ENCODE assay signal across 8 cellular contexts in the genomic region with DNA sequence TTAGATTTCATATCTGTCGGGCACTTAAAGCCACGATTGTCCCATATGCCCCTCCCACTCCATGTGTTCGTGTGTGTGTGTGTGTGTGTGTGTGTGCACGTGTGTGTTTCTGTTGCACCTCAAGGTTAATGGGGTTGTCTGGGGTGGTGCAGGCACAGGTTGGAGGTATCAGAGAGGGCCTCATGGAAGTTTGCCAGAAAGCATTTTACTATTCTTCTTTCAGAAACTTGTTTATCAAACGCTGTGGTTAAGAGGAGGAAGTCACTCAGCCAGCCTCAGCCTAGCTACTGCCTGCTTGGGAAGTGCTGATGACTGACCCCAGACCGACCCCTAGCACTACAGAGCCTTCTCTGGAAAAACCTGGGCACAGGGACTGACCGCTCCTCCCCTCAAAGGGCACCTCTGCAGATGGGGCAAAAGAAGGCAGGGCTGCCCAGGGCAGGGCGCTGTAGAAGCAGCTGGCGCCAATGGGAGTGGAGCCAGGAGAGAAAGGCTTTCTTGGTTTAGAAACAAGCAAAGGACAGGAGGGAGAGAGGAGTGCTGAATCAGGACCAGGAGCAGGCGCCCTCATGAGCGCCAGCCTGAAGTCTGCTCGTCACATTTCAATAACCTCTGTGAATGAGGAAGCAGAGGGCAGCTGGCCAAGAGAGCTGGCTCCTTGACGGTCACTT. TPM values are rescaled to one million over a fixed set of nuclear protein-coding genes. Genes with fewer than 3 reads are reported as not detected.
A peak's percentile ranks its signal among the peaks of the same experiment; 100 is the strongest.
DNase-seq lines count a peak whose midpoint lies in the region; ATAC-seq and TF ChIP-seq lines count a peak whose summit lies in the region.

No MANE protein-coding gene starts in this region.

- H2AK5ac ChIP-seq in H9 (ENCODE audit: insufficient read length, low read length), result no peak overlapping the region
- no peak overlapping the region for H2AK5ac ChIP-seq in mesendoderm (ENCODE audit: low read length)

- H3K9me3 ChIP-seq in H9 (ENCODE audit: control insufficient read depth, low read depth, low read length), result no peaks in the 10 kb centered on the region
- no peaks in the 10 kb centered on the region for H3K9me3 ChIP-seq in upper lobe of left lung

- no peak overlapping the region; a peak in 1 of 5 replicates for H3K4me3 Mint-ChIP-seq in H9

- H3K56ac ChIP-seq in H9 (ENCODE audit: insufficient read length, low read depth, low read length) (no peak overlapping the region), mesendoderm (ENCODE audit: low read length) (no peak overlapping the region)

- no peaks in the 10 kb centered on the region for H4K20me1 ChIP-seq in H9 (ENCODE audit: control insufficient read depth, insufficient read depth, insufficient read length)

- no peak overlapping the region for H3T11ph ChIP-seq in H9 (ENCODE audit: low read length)

- H3K36me3 Mint-ChIP-seq in H9 (ENCODE audit: insufficient read depth in 1 of 3, low read depth in 3 of 3), result no peaks in the 10 kb centered on the region; a peak in 1 of 7 replicates

- H3K27ac Mint-ChIP-seq in H9, result no peak overlapping the region

- H4K8ac ChIP-seq in H9 (replicated peaks; ENCODE audit: insufficient read length, low read depth, low read length) (no peak overlapping the region), mesendoderm (ENCODE audit: low read depth, low read length) (no peak overlapping the region)

- no peak overlapping the region for H2BK15ac ChIP-seq in H9 (ENCODE audit: low read depth, low read length)
- no peak overlapping the region for H2BK15ac ChIP-seq in mesendoderm (replicated peaks; ENCODE audit: low read depth)

- TF ChIP-seq POLR2A in upper lobe of left lung (IDR thresholded peaks at IDR 0.05), result no peak

- H3K79me2 ChIP-seq in H9 (ENCODE audit: insufficient read depth, low read length), result no peaks in the 10 kb centered on the region
- no peaks in the 10 kb centered on the region for H3K79me2 ChIP-seq in mesendoderm (ENCODE audit: control insufficient read depth, insufficient read depth, low read length)

- H3K18ac ChIP-seq in H9 (ENCODE audit: insufficient read length, low read depth, low read length) (peak overlapping the region; percentile 1), mesendoderm (ENCODE audit: low read length) (no peak overlapping the region)

- H2BK5ac ChIP-seq in H9 (ENCODE audit: insufficient read length, low read length) (no peak overlapping the region), mesendoderm (ENCODE audit: low read length) (no peak overlapping the region)

- no peak overlapping the region for H4K5ac ChIP-seq in H9 (ENCODE audit: insufficient read length, low read depth, low read length)
- no peak overlapping the region for H4K5ac ChIP-seq in mesendoderm (ENCODE audit: low read length)

- TF ChIP-seq CTCF in H9 (conservative IDR thresholded peaks at IDR 0.05), result no peak
- TF ChIP-seq CTCF in epithelial cell of proximal tubule (conservative IDR thresholded peaks at IDR 0.05; ENCODE audit: low read depth, low read length), result no peak
- TF ChIP-seq CTCF in upper lobe of left lung (IDR thresholded peaks at IDR 0.05), result no peak

- H2BK20ac ChIP-seq in H9 (ENCODE audit: low read depth, low read length, poor library complexity, severe bottlenecking), result no peak overlapping the region

- peaks cover 12% of the 10 kb centered on the region for H3K23me2 ChIP-seq in H9 (ENCODE audit: insufficient read length, low read depth, low read length, poor library complexity, severe bottlenecking)

- H2BK120ac ChIP-seq in H9 (ENCODE audit: low read depth, low read length, poor library complexity, severe bottlenecking) (no peak overlapping the region), mesendoderm (ENCODE audit: low read depth, low read length) (no peak overlapping the region)

- peak; percentile 46 to 71 for ATAC-seq in upper lobe of left lung (ENCODE audit: low FRiP score in 2 of 2)
- no peak for ATAC-seq in GM18861 (IDR thresholded peaks at IDR 0.05; ENCODE audit: unreplicated experiment)
- no peak for ATAC-seq in HG03039 (IDR thresholded peaks at IDR 0.05; ENCODE audit: unreplicated experiment)

- no peak overlapping the region for H3K4me2 ChIP-seq in H9 (ENCODE audit: insufficient read depth, insufficient read length, low read length)
- H3K4me2 ChIP-seq in mesendoderm (ENCODE audit: low read length), result no peak overlapping the region

- H3K27me3 ChIP-seq in H9 (ENCODE audit: insufficient read depth, low read length) (peaks cover 3% of the 10 kb centered on the region; the same call in 1 of the 2 replicates), upper lobe of left lung (peaks cover 0 to 6% (median 3%) of the 10 kb centered on the region in 4 donors), mesendoderm (ENCODE audit: insufficient read depth, low read length, poor library complexity) (peaks cover 4% of the 10 kb centered on the region)

- H3K23ac ChIP-seq in H9 (ENCODE audit: insufficient read length, low read depth, low read length) (no peak overlapping the region), mesendoderm (ENCODE audit: low read length) (no peak overlapping the region)

- H4K91ac ChIP-seq in H9 (ENCODE audit: insufficient read length, low read depth, low read length), result no peak overlapping the region

- no peak overlapping the region for H3K4ac ChIP-seq in H9 (ENCODE audit: low read depth, low read length)
- no peak overlapping the region for H3K4ac ChIP-seq in mesendoderm (ENCODE audit: low read depth, low read length)

- H3K4me1 ChIP-seq in H9 (ENCODE audit: insufficient read depth, low read length) (no peaks in the 10 kb centered on the region; the same call in 1 of the 2 replicates), upper lobe of left lung (peaks cover 20 to 27% (median 22%) of the 10 kb centered on the region in 4 donors), mesendoderm (ENCODE audit: control insufficient read depth, low read depth, low read length) (no peaks in the 10 kb centered on the region)

- H3K4me1 Mint-ChIP-seq in H9, result peaks cover 52 to 56% of the 10 kb centered on the region in 2 experiments

- no peak overlapping the region for H2AFZ ChIP-seq in H9 (ENCODE audit: low read length)

- no peak for TF ChIP-seq EP300 in upper lobe of left lung (IDR thresholded peaks at IDR 0.05)

- H3K27ac ChIP-seq in H9 (ENCODE audit: insufficient read length, low read depth, low read length) (no peak overlapping the region), upper lobe of left lung (no peak overlapping the region), mesendoderm (ENCODE audit: low read depth, low read length) (no peak overlapping the region)

- H3K36me3 ChIP-seq in upper lobe of left lung (no peaks in the 10 kb centered on the region), mesendoderm (ENCODE audit: control insufficient read depth, insufficient read depth, low read length) (no peaks in the 10 kb centered on the region)

- no peak overlapping the region for H3K14ac ChIP-seq in H9 (ENCODE audit: insufficient read depth, low read length)

- no CpG with 5 or more reads among the region's 13 CpGs for WGBS in H9 (ENCODE audit: extremely low coverage, insufficient read length, low lambda C conversion rate)
- WGBS in upper lobe of left lung, 2 donors, result 18 to 22% methylated on average over 13 of the region's 13 CpGs
- no CpG with 5 or more reads among the region's 13 CpGs for WGBS in mesendoderm (ENCODE audit: extremely low coverage, insufficient coverage, low lambda C conversion rate)

- H2BK12ac ChIP-seq in H9 (ENCODE audit: insufficient read length, low read depth, low read length), result no peak overlapping the region

- H3K4me3 ChIP-seq in epithelial cell of proximal tubule (ENCODE audit: low read depth, low read length) (peak overlapping the region; percentile 13), upper lobe of left lung (no peak overlapping the region), mesendoderm (ENCODE audit: low read length) (no peak overlapping the region)

- DNase-seq in CD1c-positive myeloid dendritic cell (ENCODE audit: extremely low spot score) (peak; percentile 64), H9 (peak; percentile 35), T-helper 1 cell (peak in 4 of 5 donors; percentile 9 to 22 (median 16)), epithelial cell of proximal tubule (ENCODE audit: low read depth) (peak; percentile 37), upper lobe of left lung (peak; percentile 24 to 49), mesendoderm (no peak)

- peaks cover 49% of the 10 kb centered on the region for H3K27me3 Mint-ChIP-seq in H9 (ENCODE audit: low read depth)

- H3K9me3 Mint-ChIP-seq in H9, result no peaks in the 10 kb centered on the region

- H3K9ac ChIP-seq in H9 (ENCODE audit: extremely low read depth, insufficient read length, low read length), result no peak overlapping the region
- H3K9ac ChIP-seq in mesendoderm (ENCODE audit: low read length), result no peak overlapping the region

- H3K79me1 ChIP-seq in H9 (ENCODE audit: insufficient read depth, low read depth, low read length, poor library complexity, severe bottlenecking), result no peaks in the 10 kb centered on the region
- no peaks in the 10 kb centered on the region for H3K79me1 ChIP-seq in mesendoderm (ENCODE audit: low read length)

RNA-seq across cellular contexts. Expression of gene SIAH3, which starts 3.9 kb away (rescaled TPM):
- total RNA-seq in H9 (2021), result not detected in 2 replicates
- 0.23 and 0.29 TPM in 2 replicates for total RNA-seq in epithelial cell of proximal tubule
- total RNA-seq in upper lobe of left lung, result under 1 TPM in 5 of 6 donors, not detected in 1; under 0.01 to 0.39 (median 0.03) TPM
- polyA plus RNA-seq in mesendoderm (2013, experiment 1 of 2), result 0.04 TPM
- 0.03 TPM for polyA plus RNA-seq in mesendoderm (2013, experiment 2 of 2)

Comparison
In these comparisons a context has a peak if more than half of its experiments do, and no peak if none do; other contexts are left out.
1. ATAC-seq: peak in upper lobe of left lung (2 of 2); none in GM18861 (single experiment) and HG03039 (single experiment).